23 cellular contexts compared by ENCODE assay signal in genomic region chr1:202121006-202121405, GRCh38. TPM values are rescaled to one million over a fixed set of nuclear protein-coding genes. Genes with fewer than 3 reads are reported as not detected.
"Had no signal": no experiment of that assay in that cellular context is flagged by ENCODE, and none has a peak within 500 bp of the region (broad histone marks: within the 10 kb centered on the region; RNA-seq: fewer than 3 reads in every experiment).

No MANE protein-coding gene starts in this region.

- H3K9me3 ChIP-seq: ovary, tibial artery, upper lobe of left lung, uterus had no signal

- H3K27ac ChIP-seq: hepatocyte, ovary, tibial artery, upper lobe of left lung, uterus had no signal

- H3K4me3 ChIP-seq: hepatocyte, lung, ovary, smooth muscle cell, tibial artery, upper lobe of left lung, uterus had no signal

- H3K79me2 ChIP-seq: hepatocyte had no signal

- ATAC-seq: left colon; left ventricle myocardium superior; naive thymus-derived CD4-positive, alpha-beta T cell; right cardiac atrium; stimulated activated effector memory CD8-positive, alpha-beta T cell treated with anti-CD3 and anti-CD28 coated beads, Interleukin-12 subunit alpha, Interleukin-12 subunit beta, amount 100 ng/mL, for 72 hours; stimulated activated naive CD8-positive, alpha-beta T cell treated with anti-CD3 and anti-CD28 coated beads, Interleukin-15, Interleukin-2, amounts not matched to agents 100 U/mL and 50 U/mL, for 24 hours had no signal

- H2AFZ ChIP-seq: hepatocyte had no signal

- H3K36me3 ChIP-seq: ovary, tibial artery, upper lobe of left lung, uterus had no signal

- H3K27ac Mint-ChIP-seq: dendritic cell treated with granulocyte-macrophage colony-stimulating factor and Interleukin-4, amounts not matched to agents 40 ng/mL and 50 ng/mL, for 4 days; naive thymus-derived CD4-positive, alpha-beta T cell; stimulated activated effector memory CD8-positive, alpha-beta T cell treated with anti-CD3 and anti-CD28 coated beads, Interleukin-12 subunit alpha, Interleukin-12 subunit beta, amount 100 ng/mL, for 72 hours had no signal

- H3K4me1 ChIP-seq: uterus had no signal

- DNase-seq: erythroblast; foreskin melanocyte; kidney; left colon; left ventricle myocardium superior; naive thymus-derived CD4-positive, alpha-beta T cell; ovary; right cardiac atrium; stimulated activated CD4-positive, alpha-beta T cell treated with anti-CD3 and anti-CD28 coated beads, Interleukin-4, amount 100 ng/mL, for 1 hour; stimulated activated CD8-positive, alpha-beta memory T cell treated with anti-CD3 and anti-CD28 coated beads, Interleukin-4, amount 100 ng/mL, for 48 hours; stimulated activated naive CD8-positive, alpha-beta T cell treated with anti-CD3 and anti-CD28 coated beads, Interleukin-15, Interleukin-2, amounts not matched to agents 100 U/mL and 50 U/mL, for 24 hours; tibial artery; upper lobe of left lung; uterus had no signal

- H3K36me3 Mint-ChIP-seq: naive thymus-derived CD4-positive, alpha-beta T cell; stimulated activated effector memory CD8-positive, alpha-beta T cell treated with anti-CD3 and anti-CD28 coated beads, Interleukin-12 subunit alpha, Interleukin-12 subunit beta, amount 100 ng/mL, for 72 hours had no signal

- H3K4me3 Mint-ChIP-seq: dendritic cell treated with granulocyte-macrophage colony-stimulating factor and Interleukin-4, amounts not matched to agents 40 ng/mL and 50 ng/mL, for 4 days; naive thymus-derived CD4-positive, alpha-beta T cell; neural crest cell; stimulated activated effector memory CD8-positive, alpha-beta T cell treated with anti-CD3 and anti-CD28 coated beads, Interleukin-12 subunit alpha, Interleukin-12 subunit beta, amount 100 ng/mL, for 72 hours had no signal

- H3K27me3 ChIP-seq: hepatocyte, ovary, upper lobe of left lung, uterus had no signal

- H3K9me3 Mint-ChIP-seq: dendritic cell treated with granulocyte-macrophage colony-stimulating factor and Interleukin-4, amounts not matched to agents 40 ng/mL and 50 ng/mL, for 4 days; naive thymus-derived CD4-positive, alpha-beta T cell; neural crest cell; stimulated activated effector memory CD8-positive, alpha-beta T cell treated with anti-CD3 and anti-CD28 coated beads, Interleukin-12 subunit alpha, Interleukin-12 subunit beta, amount 100 ng/mL, for 72 hours had no signal

- H3K4me2 ChIP-seq: hepatocyte, smooth muscle cell had no signal

- H3K4me1 Mint-ChIP-seq: naive thymus-derived CD4-positive, alpha-beta T cell; neural crest cell had no signal

RNA-seq across cellular contexts. Expression of gene GPR37L1, which starts 1.7 kb away (rescaled TPM):
- total RNA-seq: endothelial cell of umbilical vein; hepatocyte; mesenteric fat pad; mononuclear cell; naive thymus-derived CD4-positive, alpha-beta T cell; smooth muscle cell had no signal
- polyA plus RNA-seq: endothelial cell of umbilical vein, smooth muscle cell had no signal

RNA-seq across cellular contexts. Expression of gene PTPN7, which starts 39.4 kb away (rescaled TPM):
- total RNA-seq: hepatocyte, neural crest cell, smooth muscle cell had no signal
- polyA plus RNA-seq: smooth muscle cell had no signal
